In genomic region chr12:28190321-28191017, GRCh38 we compare ENCODE assay signal across 1 cellular context.
TF ChIP-seq lines count a peak whose summit lies in the region.

TSS of gene CCDC91 (plus strand) at chr12:28190456. CDS start at chr12:28257216, 66,760 bp downstream.

TF ChIP-seq in GM12878, 131 proteins besides CTCF, POLR2A, EP300 and RAD21 (continued from another document):
- TF ChIP-seq MTA2 (IDR thresholded peaks at IDR 0.05; ENCODE audit: low read depth) (peak; percentile 63; the same call in 1 of the 2 replicates), SP1 (IDR thresholded peaks at IDR 0.05; ENCODE audit: low read depth, low read length) (no peak), MEF2B (IDR thresholded peaks at IDR 0.05; ENCODE audit: partially characterized antibody, poor library complexity, severe bottlenecking) (peak; percentile 9), NR2F1 (conservative IDR thresholded peaks at IDR 0.05) (peak; percentile 91), PAX5 (IDR thresholded peaks at IDR 0.05; ENCODE audit: borderline replicate concordance, low read depth, low read length) (peak; percentile 100), NKRF (conservative IDR thresholded peaks at IDR 0.05) (peak; percentile 94), RELA (IDR thresholded peaks at IDR 0.05; ENCODE audit: borderline replicate concordance, partially characterized antibody) (peak; percentile 56), ZNF207 (IDR thresholded peaks at IDR 0.05; ENCODE audit: borderline replicate concordance) (peak; percentile 95), ZNF24 (IDR thresholded peaks at IDR 0.05) (no peak), USF2 (IDR thresholded peaks at IDR 0.05; ENCODE audit: borderline replicate concordance, low read depth, low read length) (peak; percentile 93), FOS (IDR thresholded peaks at IDR 0.05; ENCODE audit: borderline replicate concordance, extremely low read depth, insufficient read length) (no peak), POLR2AphosphoS2 (IDR thresholded peaks at IDR 0.05; ENCODE audit: low read depth, low read length) (peak; percentile 79), RUNX3 (IDR thresholded peaks at IDR 0.05; ENCODE audit: low read length) (peak; percentile 56), GABPA (IDR thresholded peaks at IDR 0.05; ENCODE audit: low read depth) (peak; percentile 92), TCF12 (IDR thresholded peaks at IDR 0.05; ENCODE audit: low read depth, low read length) (no peak), BACH1 (IDR thresholded peaks at IDR 0.05; ENCODE audit: borderline replicate concordance) (peak; percentile 94), USF1 (IDR thresholded peaks at IDR 0.05; ENCODE audit: borderline replicate concordance, extremely low read length, insufficient read depth, low read depth, low read length) (peak; percentile 99), KLF5 (IDR thresholded peaks at IDR 0.05; ENCODE audit: partially characterized antibody) (peak; percentile 77), E4F1 (IDR thresholded peaks at IDR 0.05; ENCODE audit: borderline replicate concordance, partially characterized antibody) (peak; percentile 71), E2F4 (IDR thresholded peaks at IDR 0.05; ENCODE audit: low read depth, low read length) (no peak), FOXM1 (IDR thresholded peaks at IDR 0.05; ENCODE audit: low read depth, low read length) (peak; percentile 31; the same call in 1 of the 2 replicates), IRF3 (IDR thresholded peaks at IDR 0.05) (no peak), TCF7 (IDR thresholded peaks at IDR 0.05; ENCODE audit: borderline replicate concordance) (no peak), HDGF (IDR thresholded peaks at IDR 0.05) (0 out of 2 replicates have a peak, but pooled peaks have one; percentile 65), IKZF2 (IDR thresholded peaks at IDR 0.05) (no peak; a peak in 1 of 4 replicates), SIN3A (IDR thresholded peaks at IDR 0.05; ENCODE audit: low read depth, low read length) (peak; percentile 84), HCFC1 (IDR thresholded peaks at IDR 0.05; ENCODE audit: low read length) (peak; percentile 59), NR2C1 (IDR thresholded peaks at IDR 0.05) (peak; percentile 97), CREM (IDR thresholded peaks at IDR 0.05; ENCODE audit: low read depth) (peak; percentile 83), MLLT1 (IDR thresholded peaks at IDR 0.05) (peak; percentile 0; the same call in 1 of the 2 replicates)
TF ChIP-seq in GM12878: peak in this region for 56.
